Comparison of ENCODE assay signal across 24 cellular contexts in the genomic region with DNA sequence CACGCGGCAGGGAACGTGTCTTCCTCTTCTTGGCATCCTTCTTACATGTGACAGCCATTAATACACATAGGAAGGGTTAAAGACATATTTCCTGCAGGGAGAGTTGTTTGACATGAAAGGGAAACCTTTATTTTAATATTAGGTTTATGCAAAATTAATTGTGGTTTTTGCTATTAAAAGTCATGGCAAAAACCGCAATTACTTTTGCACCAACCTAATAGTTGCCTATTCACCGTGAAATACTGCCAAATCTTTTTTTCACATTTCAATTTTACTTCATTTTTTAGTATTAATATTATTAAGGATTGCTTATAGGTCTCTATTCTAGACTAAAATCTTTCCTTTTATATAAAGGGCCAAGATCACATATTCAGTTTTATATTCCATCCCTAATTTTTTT.
"Had no signal": no experiment of that assay in that cellular context is flagged by ENCODE, and none has a peak within 500 bp of the region (broad histone marks: within the 10 kb centered on the region; RNA-seq: fewer than 3 reads in every experiment).

No MANE protein-coding gene starts in this region.

- H3K27me3 ChIP-seq: neural progenitor cell, ovary, thyroid gland, tibial nerve, upper lobe of right lung, uterus had no signal

- H3K4me2 ChIP-seq: neural progenitor cell had no signal

- H3K27ac ChIP-seq: neural progenitor cell, ovary, parathyroid adenoma, psoas muscle, skin epidermis, stomach, thoracic aorta, thyroid gland, tibial nerve, upper lobe of right lung, uterus had no signal

- H3K9ac ChIP-seq: neural progenitor cell, parathyroid adenoma had no signal

- H3K4me3 ChIP-seq: neural progenitor cell, ovary, psoas muscle, skin epidermis, stomach, thoracic aorta, thyroid gland, tibial nerve, upper lobe of right lung, uterus had no signal

- H2AFZ ChIP-seq: neural progenitor cell, parathyroid adenoma had no signal

- H3K36me3 ChIP-seq: neural progenitor cell, ovary, stomach, thoracic aorta, thyroid gland, tibial nerve, upper lobe of right lung, uterus had no signal

- H3K9me3 ChIP-seq: ovary, psoas muscle, stomach, thoracic aorta, thyroid gland, tibial nerve, upper lobe of right lung, uterus had no signal

- ATAC-seq: naive thymus-derived CD4-positive, alpha-beta T cell; natural killer cell; psoas muscle; right cardiac atrium; sciatic nerve; stimulated activated effector memory CD8-positive, alpha-beta T cell treated with anti-CD3 and anti-CD28 coated beads, Interleukin-12 subunit alpha, Interleukin-12 subunit beta, amount 100 ng/mL, for 72 hours; stimulated activated naive B cell treated with anti-CD40 and anti-IgM and Interleukin-4, amounts not matched to agents 10 μg/mL and 1 μg/mL and 100 μg/mL, for 72 hours; upper lobe of right lung had no signal

- H3K79me2 ChIP-seq: parathyroid adenoma had no signal

- DNase-seq: naive thymus-derived CD4-positive, alpha-beta T cell; natural killer cell; occipital lobe; ovary; posterior cingulate gyrus; psoas muscle; right cardiac atrium; stimulated activated CD4-positive, alpha-beta T cell treated with anti-CD3 and anti-CD28 coated beads, Interleukin-15, amount 100 ng/mL, for 24 hours; stimulated activated CD4-positive, alpha-beta T cell treated with anti-CD3 and anti-CD28 coated beads, Interleukin-2, amount 100 ng/mL, for 24 hours; stimulated activated CD4-positive, alpha-beta T cell treated with anti-CD3 and anti-CD28 coated beads, Interleukin-2, amount 100 ng/mL, for 48 hours; stimulated activated CD4-positive, alpha-beta T cell treated with anti-CD3 and anti-CD28 coated beads, Interleukin-4, amount 100 ng/mL, for 24 hours; stimulated activated naive B cell treated with anti-CD40 and anti-IgM and Interleukin-4, amounts not matched to agents 10 μg/mL and 1 μg/mL and 100 μg/mL, for 72 hours; stimulated activated naive CD4-positive, alpha-beta T cell treated with Interleukin-2 at 50 U/mL for 16 hours; stomach; thyroid gland; upper lobe of right lung; uterus had no signal

- H3K4me1 ChIP-seq: neural progenitor cell, parathyroid adenoma, stomach, thyroid gland, tibial nerve, upper lobe of right lung, uterus had no signal
